In genomic region chr3:184241141-184241446, GRCh38 we compare ENCODE assay signal across 16 cellular contexts. TPM values are rescaled to one million over a fixed set of nuclear protein-coding genes. Genes with fewer than 3 reads are reported as not detected.
DNase-seq lines count a peak whose midpoint lies in the region; ATAC-seq, FAIRE-seq and TF ChIP-seq lines count a peak whose summit lies in the region.
"Had no signal": no experiment of that assay in that cellular context is flagged by ENCODE, and none has a peak within 500 bp of the region (broad histone marks: within the 10 kb centered on the region; RNA-seq: fewer than 3 reads in every experiment).

No MANE protein-coding gene starts in this region.

- no peak for FAIRE-seq in H1 (lab: Jason Lieb, UNC)
- FAIRE-seq: RCC 7860 had no signal

- no peaks in the 10 kb centered on the region for H3K9me3 Mint-ChIP-seq in Calu3 (ENCODE audit: low read depth, unreplicated experiment)

- H2BK5ac ChIP-seq in H1 (ENCODE audit: low read depth, low read length) = no peak overlapping the region

- H3K4me1 Mint-ChIP-seq in Calu3 (ENCODE audit: low read depth, unreplicated experiment) = no peaks in the 10 kb centered on the region

- no peak overlapping the region for H3K18ac ChIP-seq in H1 (ENCODE audit: extremely low read depth, low read length)

- no peak overlapping the region for H3K4ac ChIP-seq in H1 (replicated peaks; ENCODE audit: insufficient read length, low read depth, low read length)

- peak overlapping the region; percentile 24; the same call in 1 of the 2 replicates for H3K4me3 ChIP-seq in HUES64 (ENCODE audit: low read length)
- H3K4me3 ChIP-seq in H1 (ENCODE audit: extremely low read depth in 1 of 4, insufficient read depth in 2 of 4, low read depth in 3 of 4, low read length in 4 of 4) = peak overlapping the region in 3 of 4 experiments; percentile 26 to 54 (median 42); a peak in 5 of 8 replicates
- no peak overlapping the region for H3K4me3 ChIP-seq in osteoblast (ENCODE audit: insufficient read depth, low read length)
- H3K4me3 ChIP-seq: SJCRH30 had no signal

- H3K36me3 ChIP-seq in HUES64 (ENCODE audit: insufficient read depth, low read length) (peaks cover 37% of the 10 kb centered on the region), H1 (ENCODE audit: control insufficient read depth in 2 of 4, insufficient read depth in 4 of 4, low read length in 3 of 4) (peaks cover 13 to 34% (median 23%) of the 10 kb centered on the region in 4 experiments; a peak in 7 of 8 replicates), osteoblast (ENCODE audit: insufficient read depth, low read length) (peaks cover 29% of the 10 kb centered on the region)

- no peak for ATAC-seq in left lobe of liver
- no peak for ATAC-seq in omental fat pad (ENCODE audit: low FRiP score)

- CTCF ChIA-PET in Calu3 (lab: Charles Lee) (interaction anchor here (1.0 to 3.6 kb wide), 10 partner anchors 11 to 345 kb away, joined by 3 to 29 read pairs (median 5); partner anchors contain the start of genes ABCF3, AP2M1, CAMK2N2 and DVL3), H1 (lab: Charles Lee; ENCODE audit: partially characterized antibody) (interaction anchor here (0.6 to 8.9 kb wide), 19 partner anchors 9 to 353 kb away, joined by 3 to 183 read pairs (median 4); partner anchors contain the start of genes EEF1AKMT4 and VWA5B2), HEK293T (lab: Yijun Ruan, JAX) (interaction anchor here (0.6 to 1.1 kb wide), 3 partner anchors 13 to 94 kb away, joined by 3 to 5 read pairs (median 4); no protein-coding TSS in a partner anchor)

- H3K9me3 ChIP-seq in HUES64 (ENCODE audit: insufficient read depth, low read depth, low read length) (no peaks in the 10 kb centered on the region), H1 (ENCODE audit: insufficient read depth in 2 of 2, low read depth in 1 of 2, low read length in 1 of 2) (no peaks in the 10 kb centered on the region), osteoblast (ENCODE audit: low read depth, low read length) (no peaks in the 10 kb centered on the region)
- H3K9me3 ChIP-seq: SJCRH30 had no signal

- H3K9ac ChIP-seq in HUES64 (ENCODE audit: low read depth, low read length) = no peak overlapping the region
- no peak overlapping the region for H3K9ac ChIP-seq in H1 (replicated peaks in 1 of 4; ENCODE audit: extremely low read depth in 1 of 4, low read depth in 3 of 4, low read length in 3 of 4)

- H4K5ac ChIP-seq in H1 (ENCODE audit: insufficient read length, low read depth, low read length) = no peak overlapping the region

- TF ChIP-seq CTCF in Calu3 (IDR thresholded peaks at IDR 0.05; ENCODE audit: unreplicated experiment) (no peak), H1 (IDR thresholded peaks at IDR 0.05; ENCODE audit: control extremely low read depth in 1 of 3, insufficient read depth in 1 of 3, low read depth in 1 of 3, low read length in 3 of 3) (0 out of 4 replicates have a peak, but pooled peaks of 1 of the 3 experiments have one; percentile 4), osteoblast (IDR thresholded peaks at IDR 0.05; ENCODE audit: extremely low read depth, low read depth, low read length) (no peak), omental fat pad (IDR thresholded peaks at IDR 0.05) (no peak)

- no peak overlapping the region for H3K27ac Mint-ChIP-seq in Calu3 (ENCODE audit: unreplicated experiment)
- H3K27ac Mint-ChIP-seq: CD4-positive, CD25-positive, alpha-beta regulatory T cell had no signal

- H3K56ac ChIP-seq in H1 (replicated peaks; ENCODE audit: insufficient read length, low read depth, low read length) = no peak overlapping the region

- H3K23me2 ChIP-seq in H1 (ENCODE audit: low read depth, low read length) = no peaks in the 10 kb centered on the region; the same call in 1 of the 2 replicates

- H2BK120ac ChIP-seq in H1 (replicated peaks; ENCODE audit: low read depth, low read length) = no peak overlapping the region

- H2BK12ac ChIP-seq in H1 (ENCODE audit: low read depth, low read length) = no peak overlapping the region

- H3K36me3 Mint-ChIP-seq in Calu3 (ENCODE audit: insufficient read depth, unreplicated experiment) = peaks cover 39% of the 10 kb centered on the region

- TF ChIP-seq RAD21 in H1 (IDR thresholded peaks at IDR 0.05 in 1 of 2, conservative IDR thresholded peaks at IDR 0.05 in 1 of 2; ENCODE audit: low read depth in 2 of 2, low read length in 2 of 2) = no peak

- H3K23ac ChIP-seq in H1 (ENCODE audit: insufficient read length) = no peak overlapping the region

- H4K8ac ChIP-seq in H1 (ENCODE audit: extremely low read depth, insufficient read depth, low read length) = no peak overlapping the region

- no peak overlapping the region for H3K14ac ChIP-seq in H1 (ENCODE audit: insufficient read length)

- H2BK20ac ChIP-seq in H1 (ENCODE audit: low read length) = no peak overlapping the region

- H3K27ac ChIP-seq in HUES64 (ENCODE audit: low read depth, low read length) = no peak overlapping the region
- H3K27ac ChIP-seq in H1 (ENCODE audit: low read depth, low read length) = no peak overlapping the region
- H3K27ac ChIP-seq in osteoblast (ENCODE audit: low read depth, low read length) = no peak overlapping the region
- H3K27ac ChIP-seq: SJCRH30 had no signal

- H4K20me1 ChIP-seq in H1 (replicated peaks in 1 of 2; ENCODE audit: control insufficient read depth in 1 of 2, insufficient read depth in 2 of 2, low read length in 2 of 2) (peaks cover 8 to 16% of the 10 kb centered on the region in 2 experiments), osteoblast (ENCODE audit: insufficient read depth, low read length) (peaks cover 34% of the 10 kb centered on the region)

- H4K91ac ChIP-seq in H1 (replicated peaks; ENCODE audit: insufficient read length, low read length) = no peak overlapping the region

- H3K27me3 ChIP-seq in HUES64 (ENCODE audit: insufficient read depth, low read length) = no peaks in the 10 kb centered on the region
- no peaks in the 10 kb centered on the region; a peak in 2 of 7 replicates for H3K27me3 ChIP-seq in H1 (replicated peaks in 1 of 4; ENCODE audit: control insufficient read depth in 3 of 4, extremely low read depth in 1 of 4, insufficient read depth in 3 of 4, low read length in 3 of 4)
- no peaks in the 10 kb centered on the region for H3K27me3 ChIP-seq in osteoblast (ENCODE audit: insufficient read depth, low read length)
- H3K27me3 ChIP-seq: SJCRH30 had no signal

- H3K4me2 ChIP-seq in H1 (ENCODE audit: insufficient read depth in 1 of 2, low read depth in 2 of 2, low read length in 2 of 2) (peak overlapping the region; percentile 37 to 82), osteoblast (ENCODE audit: insufficient read depth, low read length) (no peak overlapping the region)

- H2AK5ac ChIP-seq in H1 (ENCODE audit: low read depth, low read length) = no peak overlapping the region

- H3K4me1 ChIP-seq in HUES64 (ENCODE audit: insufficient read depth, low read length) (no peaks in the 10 kb centered on the region), H1 (replicated peaks in 1 of 4; ENCODE audit: control insufficient read depth in 3 of 4, insufficient read depth in 4 of 4, low read length in 3 of 4) (peaks cover 0 to 5% (median 1%) of the 10 kb centered on the region in 4 experiments; a peak in 4 of 7 replicates), osteoblast (ENCODE audit: insufficient read depth, low read length) (no peaks in the 10 kb centered on the region)
- H3K4me1 ChIP-seq: SJCRH30 had no signal

- H2AFZ ChIP-seq in H1 (ENCODE audit: low read length) (no peak overlapping the region), osteoblast (ENCODE audit: low read length) (no peak overlapping the region)

- 85% methylated on average over 17 of the region's 17 CpGs for WGBS in HUES64
- WGBS in H1 (ENCODE audit: extremely low coverage in 1 of 2, insufficient coverage in 1 of 2, insufficient read length in 1 of 2, insufficient replicate concordance in 2 of 2, low coverage in 1 of 2, low lambda C conversion rate in 2 of 2, missing lambda C conversion rate in 1 of 2), 2 experiments = 36% methylated on average over 12 of the region's 17 CpGs; no CpG with 5 or more reads in 1 of the 2 experiments

- H3K79me2 ChIP-seq in H1 (ENCODE audit: control insufficient read depth in 1 of 2, insufficient read depth in 2 of 2, low read length in 2 of 2) (no peaks in the 10 kb centered on the region), osteoblast (ENCODE audit: insufficient read depth, low read length) (peaks cover 1% of the 10 kb centered on the region)

- peaks cover 2% of the 10 kb centered on the region for H3K79me1 ChIP-seq in H1 (ENCODE audit: low read depth, low read length)

- no peak overlapping the region for H2BK15ac ChIP-seq in H1 (ENCODE audit: low read length)

- POLR2A ChIA-PET in H1 (lab: Charles Lee; ENCODE audit: partially characterized antibody) (interaction anchor here (0.9 to 3.4 kb wide), 12 partner anchors 9 to 97 kb away, joined by 3 to 13 read pairs (median 5); partner anchors contain the start of genes CAMK2N2 and EEF1AKMT4), HEK293T (lab: Yijun Ruan, JAX) (no interaction called here)

- BruUV-seq in Calu3 (replicated peaks; lab: Mats Ljungman, UMichigan) = no TSS peak

- peak overlapping the region; percentile 56 for H3K4me3 Mint-ChIP-seq in Calu3 (ENCODE audit: low read depth, unreplicated experiment)

- H3K27me3 Mint-ChIP-seq in Calu3 (ENCODE audit: unreplicated experiment) = peaks cover 39% of the 10 kb centered on the region
- H3K27me3 Mint-ChIP-seq: CD4-positive, CD25-positive, alpha-beta regulatory T cell had no signal

- TF ChIP-seq EP300 in H1 (IDR thresholded peaks at IDR 0.05; ENCODE audit: borderline replicate concordance in 1 of 2, low read depth in 2 of 2, low read length in 2 of 2) = no peak

- no peak for DNase-seq in Calu3
- DNase-seq in H1 (ENCODE audit: low read depth in 1 of 2, low spot score in 2 of 2) = no peak
- DNase-seq in osteoblast (ENCODE audit: insufficient read length, low spot score, missing footprints) = peak; percentile 31
- no peak for DNase-seq in left lobe of liver (ENCODE audit: low spot score)
- no peak for DNase-seq in HEK293T (ENCODE audit: extremely low spot score)
- DNase-seq in omental fat pad (ENCODE audit: low spot score) = no peak
- no peak for DNase-seq in anterior cingulate cortex (lab: John Stamatoyannopoulos, UW)
- DNase-seq: CD4-positive, CD25-positive, alpha-beta regulatory T cell; GF-D8; GOT3; NCI-H1417 treated with DMSO at 0.1 percent for 48 hours; NCI-H2171 treated with DMSO at 0.1 percent for 48 hours had no signal

- TF ChIP-seq POLR2A in H1 (IDR thresholded peaks at IDR 0.05; ENCODE audit: control extremely low read depth in 1 of 2, low read depth in 2 of 2, low read length in 2 of 2) = no peak

- intact Hi-C loops in Calu3 (cut with micrococcal nuclease; ENCODE audit: unreplicated experiment) = loop anchor here (5.0 kb wide), 1 partner anchor 199 kb away; no protein-coding TSS in a partner anchor

RNA-seq across cellular contexts. Expression of gene ALG3, which starts 7.7 kb away (rescaled TPM):
- total RNA-seq in Calu3 (2022) (131 and 140 TPM in 2 replicates), osteoblast (26.8 and 28.9 TPM in 2 replicates), left lobe of liver (38.8 TPM), omental fat pad (10 to 100 TPM; 42.2 to 56.6 (median 52.3) TPM)
- 42.7 TPM for polyA plus RNA-seq in HUES64 (2013, experiment 1 of 2)
- polyA plus RNA-seq in HUES64 (2013, experiment 2 of 2) = 39.8 TPM
- total RNA-seq in H1 (2021; fragmentation: NEBNext Ultra II Directional; extraction: Animal tissue kit (Norgen Biotek cat#: 25700)) = 54.6 and 56.7 TPM in 2 replicates
- polyA plus RNA-seq in H1 (2011; rRNA removed) = 148 and 184 TPM in 2 replicates
- polyA plus RNA-seq in H1 (2011; cell fraction: cytosol; rRNA removed) = 76.8 TPM
- 137 TPM for polyA plus RNA-seq in H1 (2011; cell fraction: nucleus; rRNA removed)
- 56.2 to 78.3 TPM (median 75.9 TPM) in 4 replicates for polyA plus RNA-seq in H1 (2012, experiment 1 of 2)
- polyA plus RNA-seq in H1 (2012, experiment 2 of 2) = 105 TPM
- 104 TPM for polyA plus RNA-seq in H1 (2013, experiment 1 of 2)
- 114 TPM for polyA plus RNA-seq in H1 (2013, experiment 2 of 2)
- 155 and 187 TPM in 2 replicates for polyA minus RNA-seq in H1 (2011; rRNA and poly(A)+ RNA removed)
- polyA minus RNA-seq in H1 (2011; cell fraction: cytosol; rRNA and poly(A)+ RNA removed) = 57.0 TPM
- 99.3 TPM for polyA minus RNA-seq in H1 (2011; cell fraction: nucleus; rRNA and poly(A)+ RNA removed)

RNA-seq across cellular contexts. Expression of gene EEF1AKMT4, which starts 8.4 kb away (rescaled TPM):
- 11.2 and 11.6 TPM in 2 replicates for total RNA-seq in Calu3 (2022)
- polyA plus RNA-seq in HUES64 (2013, experiment 1 of 2) = 6.2 TPM
- 7.3 TPM for polyA plus RNA-seq in HUES64 (2013, experiment 2 of 2)
- total RNA-seq in H1 (2021; fragmentation: NEBNext Ultra II Directional; extraction: Animal tissue kit (Norgen Biotek cat#: 25700)) = 9.3 and 9.6 TPM in 2 replicates
- polyA plus RNA-seq in H1 (2011; rRNA removed) = 30.1 and 39.0 TPM in 2 replicates
- polyA plus RNA-seq in H1 (2011; cell fraction: cytosol; rRNA removed) = 22.5 TPM
- 24.0 TPM for polyA plus RNA-seq in H1 (2011; cell fraction: nucleus; rRNA removed)
- polyA plus RNA-seq in H1 (2012, experiment 1 of 2) = 13.8 to 18.0 TPM (median 15.3 TPM) in 4 replicates
- polyA plus RNA-seq in H1 (2012, experiment 2 of 2) = 17.6 TPM
- 6.7 TPM for polyA plus RNA-seq in H1 (2013, experiment 1 of 2)
- polyA plus RNA-seq in H1 (2013, experiment 2 of 2) = 6.7 TPM
- polyA minus RNA-seq in H1 (2011; rRNA and poly(A)+ RNA removed) = 14.7 and 16.9 TPM in 2 replicates
- polyA minus RNA-seq in H1 (2011; cell fraction: cytosol; rRNA and poly(A)+ RNA removed) = 4.8 TPM
- polyA minus RNA-seq in H1 (2011; cell fraction: nucleus; rRNA and poly(A)+ RNA removed) = 10.6 TPM
- total RNA-seq in osteoblast = 2.7 and 3.3 TPM in 2 replicates
- total RNA-seq in left lobe of liver = 7.0 TPM
- 10 to 100 TPM in 1 of 4 donors, 1 to 10 TPM in 3; 1.7 to 14.8 (median 5.5) TPM for total RNA-seq in omental fat pad

RNA-seq across cellular contexts. Expression of gene VWA5B2, which starts 11.7 kb away (rescaled TPM):
- 0.54 and 0.90 TPM in 2 replicates for total RNA-seq in Calu3 (2022)
- polyA plus RNA-seq in HUES64 (2013, experiment 1 of 2) = 0.25 TPM
- not detected for polyA plus RNA-seq in HUES64 (2013, experiment 2 of 2)
- 0.50 and 0.56 TPM in 2 replicates for total RNA-seq in H1 (2021; fragmentation: NEBNext Ultra II Directional; extraction: Animal tissue kit (Norgen Biotek cat#: 25700))
- 0.53 and 0.88 TPM in 2 replicates for polyA plus RNA-seq in H1 (2011; rRNA removed)
- 0.37 TPM for polyA plus RNA-seq in H1 (2011; cell fraction: cytosol; rRNA removed)
- polyA plus RNA-seq in H1 (2011; cell fraction: nucleus; rRNA removed) = 3.0 TPM
- 0.29 to 0.72 TPM (median 0.41 TPM) in 4 replicates for polyA plus RNA-seq in H1 (2012, experiment 1 of 2)
- polyA plus RNA-seq in H1 (2012, experiment 2 of 2) = 0.70 TPM
- polyA plus RNA-seq in H1 (2013, experiment 1 of 2) = 0.28 TPM
- 0.17 TPM for polyA plus RNA-seq in H1 (2013, experiment 2 of 2)
- 0.41 and 0.44 TPM in 2 replicates for polyA minus RNA-seq in H1 (2011; rRNA and poly(A)+ RNA removed)
- polyA minus RNA-seq in H1 (2011; cell fraction: cytosol; rRNA and poly(A)+ RNA removed) = 0.37 TPM
- 1.5 TPM for polyA minus RNA-seq in H1 (2011; cell fraction: nucleus; rRNA and poly(A)+ RNA removed)
- total RNA-seq in osteoblast = not detected in 2 replicates
- 0.75 TPM for total RNA-seq in left lobe of liver
- under 1 TPM in 2 of 4 donors, not detected in 2; 0.19 to 0.47 TPM for total RNA-seq in omental fat pad
- total RNA-seq: CD4-positive, CD25-positive, alpha-beta regulatory T cell had no signal

RNA-seq across cellular contexts. Expression of gene CAMK2N2, which starts 20.3 kb away (rescaled TPM):
- 3.3 and 3.6 TPM in 2 replicates for total RNA-seq in Calu3 (2022)
- polyA plus RNA-seq in HUES64 (2013, experiment 1 of 2) = 6.3 TPM
- 7.7 TPM for polyA plus RNA-seq in HUES64 (2013, experiment 2 of 2)
- 16.9 and 17.7 TPM in 2 replicates for total RNA-seq in H1 (2021; fragmentation: NEBNext Ultra II Directional; extraction: Animal tissue kit (Norgen Biotek cat#: 25700))
- 4.0 and 6.1 TPM in 2 replicates for polyA plus RNA-seq in H1 (2011; rRNA removed)
- 1.9 TPM for polyA plus RNA-seq in H1 (2011; cell fraction: cytosol; rRNA removed)
- 5.2 TPM for polyA plus RNA-seq in H1 (2011; cell fraction: nucleus; rRNA removed)
- 7.8 to 12.7 TPM (median 9.4 TPM) in 4 replicates for polyA plus RNA-seq in H1 (2012, experiment 1 of 2)
- 8.9 TPM for polyA plus RNA-seq in H1 (2012, experiment 2 of 2)
- polyA plus RNA-seq in H1 (2013, experiment 1 of 2) = 11.5 TPM
- 11.3 TPM for polyA plus RNA-seq in H1 (2013, experiment 2 of 2)
- 1.9 and 2.3 TPM in 2 replicates for polyA minus RNA-seq in H1 (2011; rRNA and poly(A)+ RNA removed)
- 3.6 TPM for polyA minus RNA-seq in H1 (2011; cell fraction: cytosol; rRNA and poly(A)+ RNA removed)
- polyA minus RNA-seq in H1 (2011; cell fraction: nucleus; rRNA and poly(A)+ RNA removed) = 1.7 TPM
- not detected in 2 replicates for total RNA-seq in osteoblast
- 0.43 TPM for total RNA-seq in left lobe of liver
- total RNA-seq in omental fat pad = under 1 TPM in 1 of 4 donors, not detected in 3; 0.28 TPM
- total RNA-seq: NCI-H460 had no signal
- polyA plus RNA-seq: CD4-positive, CD25-positive, alpha-beta regulatory T cell had no signal

RNA-seq across cellular contexts. Expression of gene ECE2, which starts 34.7 kb away (rescaled TPM):
- total RNA-seq in Calu3 (2022) (not detected in 2 replicates), osteoblast (not detected in 2 replicates), left lobe of liver (not detected), omental fat pad (not detected)
- polyA plus RNA-seq in HUES64 (2013, experiment 1 of 2) = not detected
- not detected for polyA plus RNA-seq in HUES64 (2013, experiment 2 of 2)
- total RNA-seq in H1 (2021; fragmentation: NEBNext Ultra II Directional; extraction: Animal tissue kit (Norgen Biotek cat#: 25700)) = 0.48 and 0.86 TPM in 2 replicates
- polyA plus RNA-seq in H1 (2011; rRNA removed) = 0.44 and 0.86 TPM in 2 replicates
- polyA plus RNA-seq in H1 (2011; cell fraction: cytosol; rRNA removed) = 0.59 TPM
- polyA plus RNA-seq in H1 (2011; cell fraction: nucleus; rRNA removed) = 4.1 TPM
- 0.52 to 1.1 TPM (median 0.85 TPM) in 4 replicates for polyA plus RNA-seq in H1 (2012, experiment 1 of 2)
- 0.91 TPM for polyA plus RNA-seq in H1 (2012, experiment 2 of 2)
- 0.34 TPM for polyA plus RNA-seq in H1 (2013, experiment 1 of 2)
- polyA plus RNA-seq in H1 (2013, experiment 2 of 2) = 0.35 TPM
- polyA minus RNA-seq in H1 (2011; rRNA and poly(A)+ RNA removed) = 0.46 and 0.91 TPM in 2 replicates
- not detected for polyA minus RNA-seq in H1 (2011; cell fraction: cytosol; rRNA and poly(A)+ RNA removed)
- 1.7 TPM for polyA minus RNA-seq in H1 (2011; cell fraction: nucleus; rRNA and poly(A)+ RNA removed)
- total RNA-seq: CD4-positive, CD25-positive, alpha-beta regulatory T cell; NCI-H460; SJCRH30 had no signal
- polyA plus RNA-seq: CD4-positive, CD25-positive, alpha-beta regulatory T cell had no signal
